28 cellular contexts compared by ENCODE assay signal in the genomic region with DNA sequence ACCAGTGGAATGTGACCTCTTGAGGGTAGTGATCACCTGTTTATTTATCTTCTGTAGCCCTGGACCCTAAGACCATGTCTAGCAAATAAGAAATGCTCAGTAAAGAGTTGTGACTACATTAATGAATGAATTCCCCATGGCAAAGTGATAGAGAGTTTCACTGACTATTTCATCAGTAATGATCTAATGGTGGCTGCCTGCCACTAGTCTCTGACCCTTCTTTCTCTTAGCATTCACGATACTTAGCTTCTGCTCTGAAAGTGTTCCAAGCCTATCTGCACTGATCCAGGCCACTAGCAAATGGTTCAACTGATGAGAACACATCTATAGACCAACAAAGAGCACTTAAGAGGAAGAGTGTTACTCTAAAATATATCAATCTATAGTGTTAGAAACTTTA.
"Had no signal": no experiment of that assay in that cellular context is flagged by ENCODE, and none has a peak within 500 bp of the region (broad histone marks: within the 10 kb centered on the region; RNA-seq: fewer than 3 reads in every experiment).

No MANE protein-coding gene starts in this region.

- H3K9me3 ChIP-seq: stomach, suprapubic skin, testis, thoracic aorta, thyroid gland, tibial artery, tibial nerve, transverse colon, upper lobe of left lung, upper lobe of right lung, uterus, vagina had no signal

- H3K36me3 ChIP-seq: stomach, suprapubic skin, thoracic aorta, thyroid gland, tibial artery, tibial nerve, transverse colon, upper lobe of left lung, upper lobe of right lung, uterus, vagina had no signal

- H3K27me3 ChIP-seq: stomach, suprapubic skin, testis, thyroid gland, tibial artery, tibial nerve, transverse colon, upper lobe of left lung, upper lobe of right lung, uterus, vagina had no signal

- H3K4me1 ChIP-seq: suprapubic skin, testis, thyroid gland, tibial artery, upper lobe of right lung, uterus, vagina had no signal

- DNase-seq: stimulated activated CD4-positive, alpha-beta T cell treated with anti-CD3 and anti-CD28 coated beads, Interleukin-2, amount 100 ng/mL, for 48 hours; stimulated activated CD4-positive, alpha-beta T cell treated with anti-CD3 and anti-CD28 coated beads, Interleukin-4, amount 100 ng/mL, for 1 hour; stimulated activated CD4-positive, alpha-beta T cell treated with anti-CD3 and anti-CD28 coated beads, Interleukin-4, amount 100 ng/mL, for 24 hours; stimulated activated CD4-positive, alpha-beta T cell treated with anti-CD3 and anti-CD28 coated beads, Interleukin-4, amount 100 ng/mL, for 4 hours; stimulated activated CD8-positive, alpha-beta memory T cell treated with anti-CD3 and anti-CD28 coated beads, Interleukin-4, amount 100 ng/mL, for 48 hours; stimulated activated naive B cell treated with anti-CD40 and anti-IgM and Interleukin-4, amounts not matched to agents 10 μg/mL and 1 μg/mL and 100 μg/mL, for 72 hours; stimulated activated naive CD4-positive, alpha-beta T cell; stimulated activated naive CD4-positive, alpha-beta T cell treated with Interleukin-2 at 50 U/mL for 16 hours; stimulated activated naive CD8-positive, alpha-beta T cell treated with anti-CD3 and anti-CD28 coated beads, Interleukin-15, amount 100 ng/mL, for 72 hours; stimulated activated naive CD8-positive, alpha-beta T cell treated with anti-CD3 and anti-CD28 coated beads, Interleukin-15, Interleukin-2, amounts not matched to agents 100 U/mL and 50 U/mL, for 24 hours; stomach; substantia nigra; testis; thyroid gland; tibial artery; transverse colon; trophoblast cell; upper lobe of left lung; upper lobe of right lung; uterus had no signal

- H3K9me3 Mint-ChIP-seq: stimulated activated effector memory CD8-positive, alpha-beta T cell treated with anti-CD3 and anti-CD28 coated beads, Interleukin-12 subunit alpha, Interleukin-12 subunit beta, amount 100 ng/mL, for 72 hours; type B pancreatic cell had no signal

- H3K27me3 Mint-ChIP-seq: stimulated activated memory B cell treated with anti-CD40 and anti-IgM and Interleukin-4, amounts not matched to agents 10 μg/mL and 1 μg/mL and 100 μg/mL, for 72 hours; stimulated activated naive B cell treated with anti-CD40 and anti-IgM and Interleukin-4, amounts not matched to agents 10 μg/mL and 1 μg/mL and 100 μg/mL, for 72 hours; stimulated activated naive CD8-positive, alpha-beta T cell treated with anti-CD3 and anti-CD28 coated beads, Interleukin-15, amount 100 ng/mL, for 72 hours; stimulated activated naive CD8-positive, alpha-beta T cell treated with anti-CD3 and anti-CD28 coated beads, Interleukin-15, Interleukin-2, amounts not matched to agents 100 ng/mL and 50 ng/mL, for 24 hours; type B pancreatic cell had no signal

- H3K27ac ChIP-seq: stomach, suprapubic skin, testis, thoracic aorta, thyroid gland, tibial artery, tibial nerve, transverse colon, upper lobe of left lung, upper lobe of right lung, uterus, vagina had no signal

- ATAC-seq: stimulated activated effector memory CD8-positive, alpha-beta T cell treated with anti-CD3 and anti-CD28 coated beads, Interleukin-12 subunit alpha, Interleukin-12 subunit beta, amount 100 ng/mL, for 72 hours; stimulated activated memory B cell treated with anti-CD40 and anti-IgM and Interleukin-4, amounts not matched to agents 10 μg/mL and 1 μg/mL and 100 μg/mL, for 72 hours; stimulated activated naive B cell treated with anti-CD40 and anti-IgM and Interleukin-4, amounts not matched to agents 10 μg/mL and 1 μg/mL and 100 μg/mL, for 72 hours; stimulated activated naive CD8-positive, alpha-beta T cell treated with anti-CD3 and anti-CD28 coated beads, Interleukin-15, amount 100 ng/mL, for 72 hours; stimulated activated naive CD8-positive, alpha-beta T cell treated with anti-CD3 and anti-CD28 coated beads, Interleukin-15, Interleukin-2, amounts not matched to agents 100 U/mL and 50 U/mL, for 24 hours; upper lobe of right lung had no signal

- H3K36me3 Mint-ChIP-seq: stimulated activated effector memory CD8-positive, alpha-beta T cell treated with anti-CD3 and anti-CD28 coated beads, Interleukin-12 subunit alpha, Interleukin-12 subunit beta, amount 100 ng/mL, for 72 hours; type B pancreatic cell had no signal

- H3K4me3 Mint-ChIP-seq: stimulated activated effector memory CD8-positive, alpha-beta T cell treated with anti-CD3 and anti-CD28 coated beads, Interleukin-12 subunit alpha, Interleukin-12 subunit beta, amount 100 ng/mL, for 72 hours; stimulated activated memory B cell treated with anti-CD40 and anti-IgM and Interleukin-4, amounts not matched to agents 10 μg/mL and 1 μg/mL and 100 μg/mL, for 72 hours; stimulated activated naive B cell treated with anti-CD40 and anti-IgM and Interleukin-4, amounts not matched to agents 10 μg/mL and 1 μg/mL and 100 μg/mL, for 72 hours; stimulated activated naive CD8-positive, alpha-beta T cell treated with anti-CD3 and anti-CD28 coated beads, Interleukin-15, amount 100 ng/mL, for 72 hours; stimulated activated naive CD8-positive, alpha-beta T cell treated with anti-CD3 and anti-CD28 coated beads, Interleukin-15, Interleukin-2, amounts not matched to agents 100 ng/mL and 50 ng/mL, for 24 hours; type B pancreatic cell had no signal

- H3K4me3 ChIP-seq: stomach, suprapubic skin, testis, thoracic aorta, thyroid gland, tibial artery, tibial nerve, transverse colon, upper lobe of left lung, upper lobe of right lung, uterus, vagina had no signal

- H3K27ac Mint-ChIP-seq: stimulated activated effector memory CD8-positive, alpha-beta T cell treated with anti-CD3 and anti-CD28 coated beads, Interleukin-12 subunit alpha, Interleukin-12 subunit beta, amount 100 ng/mL, for 72 hours; stimulated activated naive B cell treated with anti-CD40 and anti-IgM and Interleukin-4, amounts not matched to agents 10 μg/mL and 1 μg/mL and 100 μg/mL, for 72 hours; stimulated activated naive CD8-positive, alpha-beta T cell treated with anti-CD3 and anti-CD28 coated beads, Interleukin-15, amount 100 ng/mL, for 72 hours; stimulated activated naive CD8-positive, alpha-beta T cell treated with anti-CD3 and anti-CD28 coated beads, Interleukin-15, Interleukin-2, amounts not matched to agents 100 ng/mL and 50 ng/mL, for 24 hours; type B pancreatic cell had no signal

- H3K4me1 Mint-ChIP-seq: stimulated activated effector memory CD8-positive, alpha-beta T cell treated with anti-CD3 and anti-CD28 coated beads, Interleukin-12 subunit alpha, Interleukin-12 subunit beta, amount 100 ng/mL, for 72 hours had no signal
